In genomic region chr19:49957262-49957915, GRCh38 we compare ENCODE assay signal across 22 cellular contexts. TPM values are rescaled to one million over a fixed set of nuclear protein-coding genes. Genes with fewer than 3 reads are reported as not detected.
DNase-seq lines count a peak whose midpoint lies in the region; ATAC-seq, FAIRE-seq and TF ChIP-seq lines count a peak whose summit lies in the region.
"Had no signal": no experiment of that assay in that cellular context is flagged by ENCODE, and none has a peak within 500 bp of the region (broad histone marks: within the 10 kb centered on the region; RNA-seq: fewer than 3 reads in every experiment).

No MANE protein-coding gene starts in this region.

- H3K27ac Mint-ChIP-seq in H9: no peak overlapping the region
- no peak overlapping the region for H3K27ac Mint-ChIP-seq in WTC11
- H3K27ac Mint-ChIP-seq: CD8-positive, alpha-beta T cell had no signal

- no peak overlapping the region for H2AK5ac ChIP-seq in H9 (ENCODE audit: insufficient read length, low read length)

- no peak overlapping the region for H2BK15ac ChIP-seq in H9 (ENCODE audit: low read depth, low read length)

- no peak overlapping the region for H4K5ac ChIP-seq in H9 (ENCODE audit: insufficient read length, low read depth, low read length)

- H3T11ph ChIP-seq in H9 (ENCODE audit: low read length): no peak overlapping the region

- intact Hi-C loops in pancreas (cut with DNase I): no loop called here

- no peak overlapping the region for H3K4me3 Mint-ChIP-seq in H9
- peak overlapping the region; percentile 10; the same call in 1 of the 2 replicates for H3K4me3 Mint-ChIP-seq in WTC11
- H3K4me3 Mint-ChIP-seq: CD8-positive, alpha-beta T cell had no signal

- no peak overlapping the region for H3K56ac ChIP-seq in H9 (ENCODE audit: insufficient read length, low read depth, low read length)

- H3K79me1 ChIP-seq in H9 (ENCODE audit: insufficient read depth, low read depth, low read length, poor library complexity, severe bottlenecking): no peaks in the 10 kb centered on the region

- no peak overlapping the region for H2BK120ac ChIP-seq in H9 (ENCODE audit: low read depth, low read length, poor library complexity, severe bottlenecking)

- WGBS in H9 (ENCODE audit: extremely low coverage, insufficient read length, low lambda C conversion rate): no CpG with 5 or more reads among the region's 10 CpGs
- 65% methylated on average over 10 of the region's 10 CpGs for WGBS in hepatocyte (ENCODE audit: low lambda C conversion rate, missing lambda C conversion rate)
- 31 to 34% methylated on average over 10 of the region's 10 CpGs for WGBS in pancreas, 2 donors

- DNase-seq in H9 (no peak), WTC11 (ENCODE audit: low spot score) (no peak), hepatocyte (ENCODE audit: low spot score) (no peak), pancreas (no peak), NCI-H82 (lab: John Stamatoyannopoulos, UW) (no peak)
- DNase-seq: Calu3; CD8-positive, alpha-beta T cell; DMS53; EL; NCI-H1092 treated with DMSO at 0.1 percent for 48 hours; NCI-H2081 treated with DMSO at 0.1 percent for 48 hours; RPMI8226; SIG-M5 had no signal

- H3K79me2 ChIP-seq in H9 (ENCODE audit: insufficient read depth, low read length): no peaks in the 10 kb centered on the region
- no peaks in the 10 kb centered on the region for H3K79me2 ChIP-seq in hepatocyte

- H3K27me3 Mint-ChIP-seq in H9 (ENCODE audit: low read depth) (peaks cover 8% of the 10 kb centered on the region), WTC11 (ENCODE audit: low read depth) (no peaks in the 10 kb centered on the region)

- H2AFZ ChIP-seq in H9 (ENCODE audit: low read length): no peak overlapping the region
- H2AFZ ChIP-seq in hepatocyte: no peak overlapping the region

- H3K36me3 Mint-ChIP-seq in H9 (ENCODE audit: insufficient read depth in 1 of 3, low read depth in 3 of 3): peaks cover 0 to 4% (median 0%) of the 10 kb centered on the region in 3 experiments; a peak in 2 of 7 replicates
- no peaks in the 10 kb centered on the region for H3K36me3 Mint-ChIP-seq in WTC11
- H3K36me3 Mint-ChIP-seq: CD8-positive, alpha-beta T cell had no signal

- TF ChIP-seq CTCF in H9 (conservative IDR thresholded peaks at IDR 0.05) (no peak), WTC11 (IDR thresholded peaks at IDR 0.05) (no peak), hepatocyte (IDR thresholded peaks at IDR 0.05; ENCODE audit: poor library complexity) (no peak), pancreas (IDR thresholded peaks at IDR 0.05) (no peak)

- no peak overlapping the region for H3K23ac ChIP-seq in H9 (ENCODE audit: insufficient read length, low read depth, low read length)

- H3K4ac ChIP-seq in H9 (ENCODE audit: low read depth, low read length): no peak overlapping the region

- ATAC-seq in WTC11 (no peak), pancreas (peak; percentile 29 to 69 (median 49)), GM21737 (IDR thresholded peaks at IDR 0.05; ENCODE audit: unreplicated experiment) (no peak), HG02981 (IDR thresholded peaks at IDR 0.05; ENCODE audit: unreplicated experiment) (no peak), GM21723 (IDR thresholded peaks at IDR 0.05; ENCODE audit: unreplicated experiment) (no peak)
- ATAC-seq: CD8-positive, alpha-beta T cell; GM12878; SK-N-SH treated with all-trans-retinoic acid at 6 μM for 48 hours had no signal

- no peak overlapping the region for H2BK5ac ChIP-seq in H9 (ENCODE audit: insufficient read length, low read length)

- POLR2A ChIA-PET in WTC11 (lab: Charles Lee): interaction anchor here (0.6 kb wide), 1 partner anchor 64 kb away, joined by 7 read pairs; no protein-coding TSS in a partner anchor

- no peaks in the 10 kb centered on the region for H3K27me3 ChIP-seq in H9 (ENCODE audit: insufficient read depth, low read length)
- no peaks in the 10 kb centered on the region for H3K27me3 ChIP-seq in hepatocyte
- no peaks in the 10 kb centered on the region for H3K27me3 ChIP-seq in pancreas
- H3K27me3 ChIP-seq: BLaER1 treated with 17β-estradiol and CSF1 and Interleukin-3, amounts not matched to agents 10 nM and 100 nM had no signal

- no peak for FAIRE-seq in pancreas (lab: Jason Lieb, UNC)
- FAIRE-seq: GM12878, H54 had no signal

- H3K4me2 ChIP-seq in H9 (ENCODE audit: insufficient read depth, insufficient read length, low read length) (no peak overlapping the region), hepatocyte (peak overlapping the region; percentile 62)

- H3K18ac ChIP-seq in H9 (ENCODE audit: insufficient read length, low read depth, low read length): no peak overlapping the region

- H3K14ac ChIP-seq in H9 (ENCODE audit: insufficient read depth, low read length): no peak overlapping the region

- H3K36me3 ChIP-seq in hepatocyte (replicated peaks; ENCODE audit: insufficient read depth, low read depth) (no peaks in the 10 kb centered on the region), pancreas (no peaks in the 10 kb centered on the region)
- H3K36me3 ChIP-seq: BLaER1 treated with 17β-estradiol and CSF1 and Interleukin-3, amounts not matched to agents 10 nM and 100 nM had no signal

- H3K23me2 ChIP-seq in H9 (ENCODE audit: insufficient read length, low read depth, low read length, poor library complexity, severe bottlenecking): no peaks in the 10 kb centered on the region

- H2BK20ac ChIP-seq in H9 (ENCODE audit: low read depth, low read length, poor library complexity, severe bottlenecking): peak overlapping the region; percentile 83

- no peak overlapping the region for H4K91ac ChIP-seq in H9 (ENCODE audit: insufficient read length, low read depth, low read length)

- H3K4me1 ChIP-seq in H9 (ENCODE audit: insufficient read depth, low read length) (peaks cover 3% of the 10 kb centered on the region; the same call in 1 of the 2 replicates), hepatocyte (ENCODE audit: insufficient read depth) (peaks cover 28% of the 10 kb centered on the region), pancreas (peaks cover 9 to 52% (median 34%) of the 10 kb centered on the region in 3 donors)

- H3K4me1 Mint-ChIP-seq in H9 (peaks cover 22 to 44% of the 10 kb centered on the region in 2 experiments), WTC11 (peaks cover 50% of the 10 kb centered on the region)

- H4K8ac ChIP-seq in H9 (replicated peaks; ENCODE audit: insufficient read length, low read depth, low read length): no peak overlapping the region

- H3K9me3 Mint-ChIP-seq in H9 (peaks cover 7 to 9% of the 10 kb centered on the region in 2 experiments; a peak in 4 of 5 replicates), WTC11 (peaks cover 9% of the 10 kb centered on the region)
- H3K9me3 Mint-ChIP-seq: CD8-positive, alpha-beta T cell had no signal

- H3K27ac ChIP-seq in H9 (ENCODE audit: insufficient read length, low read depth, low read length): no peak overlapping the region
- peak overlapping the region; percentile 73 for H3K27ac ChIP-seq in hepatocyte
- H3K27ac ChIP-seq in pancreas: peak overlapping the region in 2 of 4 donors; percentile 5 to 85
- H3K27ac ChIP-seq: BLaER1 treated with 17β-estradiol and CSF1 and Interleukin-3, amounts not matched to agents 10 nM and 100 nM had no signal

- no peaks in the 10 kb centered on the region for H3K9me3 ChIP-seq in H9 (ENCODE audit: control insufficient read depth, low read depth, low read length)
- H3K9me3 ChIP-seq in hepatocyte (ENCODE audit: low read depth): no peaks in the 10 kb centered on the region
- no peaks in the 10 kb centered on the region for H3K9me3 ChIP-seq in pancreas

- no peak overlapping the region for H2BK12ac ChIP-seq in H9 (ENCODE audit: insufficient read length, low read depth, low read length)

- H4K20me1 ChIP-seq in H9 (ENCODE audit: control insufficient read depth, insufficient read depth, insufficient read length) (no peaks in the 10 kb centered on the region), hepatocyte (ENCODE audit: insufficient read depth, poor library complexity, severe bottlenecking) (no peaks in the 10 kb centered on the region)

- no peak overlapping the region for H3K4me3 ChIP-seq in hepatocyte
- peak overlapping the region in 2 of 4 donors; percentile 0 to 21 for H3K4me3 ChIP-seq in pancreas
- H3K4me3 ChIP-seq: BLaER1 treated with 17β-estradiol and CSF1 and Interleukin-3, amounts not matched to agents 10 nM and 100 nM; GM12878 had no signal

- CTCF ChIA-PET in WTC11 (lab: Charles Lee): interaction anchor here (0.5 to 2.5 kb wide), 7 partner anchors 19 to 297 kb away, joined by 3 to 11 read pairs (median 3); no protein-coding TSS in a partner anchor

- no peak overlapping the region for H3K9ac ChIP-seq in H9 (ENCODE audit: extremely low read depth, insufficient read length, low read length)
- H3K9ac ChIP-seq: BLaER1 treated with 17β-estradiol and CSF1 and Interleukin-3, amounts not matched to agents 10 nM and 100 nM had no signal

- H3K9me2 ChIP-seq in hepatocyte (replicated peaks; ENCODE audit: insufficient read depth): no peaks in the 10 kb centered on the region

TF ChIP-seq in WTC11, 78 proteins besides CTCF, POLR2A, EP300 and RAD21 (continues in another document):
- no peak for TF ChIP-seq MYBL2 (CRISPR knock-in tag; IDR thresholded peaks at IDR 0.05)
- no peak for TF ChIP-seq PRRX2 (CRISPR knock-in tag; IDR thresholded peaks at IDR 0.05)
- no peak for TF ChIP-seq OVOL2 (CRISPR knock-in tag; IDR thresholded peaks at IDR 0.05; ENCODE audit: borderline replicate concordance)
- TF ChIP-seq TCF7 (CRISPR knock-in tag; IDR thresholded peaks at IDR 0.05; ENCODE audit: low read depth): no peak
- TF ChIP-seq GTF2I (CRISPR knock-in tag; conservative IDR thresholded peaks at IDR 0.05): no peak
- TF ChIP-seq MXD4 (CRISPR knock-in tag; IDR thresholded peaks at IDR 0.05; ENCODE audit: borderline replicate concordance): no peak
- no peak for TF ChIP-seq CREM (CRISPR knock-in tag; IDR thresholded peaks at IDR 0.05)
- no peak for TF ChIP-seq SMAD3 (CRISPR knock-in tag; IDR thresholded peaks at IDR 0.05; ENCODE audit: borderline replicate concordance)

RNA-seq across cellular contexts. Expression of gene SIGLEC11, which starts 3.6 kb away (rescaled TPM):
- total RNA-seq in H9 (2021): not detected in 2 replicates
- not detected in 3 replicates for total RNA-seq in WTC11 (2021)
- total RNA-seq in hepatocyte: 15.8 and 21.2 TPM in 2 replicates
- 3.9 and 6.0 TPM in 2 replicates for polyA plus RNA-seq in hepatocyte
- 10 to 100 TPM in 1 of 6 donors, 1 to 10 TPM in 3, under 1 TPM in 2; 0.14 to 26.5 (median 1.6) TPM for total RNA-seq in pancreas
- polyA plus RNA-seq in pancreas: 1 to 10 TPM in 1 of 2 donors, under 1 TPM in 1; 0.35 to 5.1 TPM
- total RNA-seq: A673; Calu3; CD8-positive, alpha-beta T cell; GM12878; NCI-H460 had no signal
- polyA plus RNA-seq: GM12878 had no signal

RNA-seq across cellular contexts. Expression of gene NUP62, which starts 28.1 kb away (rescaled TPM):
- 127 and 137 TPM in 2 replicates for total RNA-seq in H9 (2021)
- total RNA-seq in WTC11 (2021): 87.1 to 91.4 TPM (median 90.3 TPM) in 3 replicates
- 21.3 and 33.8 TPM in 2 replicates for total RNA-seq in hepatocyte
- polyA plus RNA-seq in hepatocyte: 33.5 and 34.0 TPM in 2 replicates
- 10 to 100 TPM; 11.4 to 26.4 (median 15.0) TPM for total RNA-seq in pancreas
- 10 to 100 TPM; 19.6 to 20.7 TPM for polyA plus RNA-seq in pancreas

RNA-seq across cellular contexts. Expression of gene ATF5, which starts 28.4 kb away (rescaled TPM):
- total RNA-seq in H9 (2021): 18.5 and 20.6 TPM in 2 replicates
- total RNA-seq in WTC11 (2021): 9.0 to 10.8 TPM (median 10.8 TPM) in 3 replicates
- 19.8 and 34.4 TPM in 2 replicates for total RNA-seq in hepatocyte
- polyA plus RNA-seq in hepatocyte: 16.1 and 23.8 TPM in 2 replicates
- 10 to 100 TPM in 3 of 6 donors, 1 to 10 TPM in 3; 8.2 to 16.6 (median 11.2) TPM for total RNA-seq in pancreas
- polyA plus RNA-seq in pancreas: 10 to 100 TPM; 16.0 to 25.7 TPM

Comparison
In these comparisons a context has a peak if more than half of its experiments do, and no peak if none do; other contexts are left out.
1. ATAC-seq: peak in pancreas (4 of 4); none in WTC11 (single experiment), GM21737 (single experiment), HG02981 (single experiment) and GM21723 (single experiment).